ENCODE assay signal across 12 cellular contexts in genomic region chr15:35308802-35309201, GRCh38.
A peak's percentile ranks its signal among the peaks of the same experiment; 100 is the strongest.
DNase-seq lines count a peak whose midpoint lies in the region; ATAC-seq and TF ChIP-seq lines count a peak whose summit lies in the region.
"Had no signal": no experiment of that assay in that cellular context is flagged by ENCODE, and none has a peak within 500 bp of the region (broad histone marks: within the 10 kb centered on the region; RNA-seq: fewer than 3 reads in every experiment).

No MANE protein-coding gene starts in this region.

- H3K27ac Mint-ChIP-seq in nephron: peak overlapping the region; percentile 68 to 98 (median 97)
- H3K27ac Mint-ChIP-seq: WTC11 had no signal

- H3K36me3 Mint-ChIP-seq in nephron (ENCODE audit: low read depth): no peaks in the 10 kb centered on the region
- H3K36me3 Mint-ChIP-seq: WTC11 had no signal

- no peaks in the 10 kb centered on the region for H3K9me3 Mint-ChIP-seq in nephron
- H3K9me3 Mint-ChIP-seq: WTC11 had no signal

- peak overlapping the region in 1 of 3 experiments; percentile 76 for H3K4me3 Mint-ChIP-seq in nephron
- H3K4me3 Mint-ChIP-seq: WTC11 had no signal

- no peak for TF ChIP-seq CTCF in fibroblast of mammary gland (conservative IDR thresholded peaks at IDR 0.05; ENCODE audit: control insufficient read depth, insufficient read depth, low read depth, low read length)
- no peak for TF ChIP-seq CTCF in nephron (IDR thresholded peaks at IDR 0.05; ENCODE audit: unreplicated experiment in 3 of 3)
- no peak for TF ChIP-seq CTCF in WERI-Rb-1 (IDR thresholded peaks at IDR 0.05; ENCODE audit: low read depth, low read length)

- H3K27me3 ChIP-seq in WERI-Rb-1 (ENCODE audit: insufficient read depth, low read depth, severe bottlenecking): no peaks in the 10 kb centered on the region

- no peaks in the 10 kb centered on the region for H3K27me3 Mint-ChIP-seq in nephron (ENCODE audit: low read depth)

- H3K9me3 ChIP-seq in WERI-Rb-1 (ENCODE audit: severe bottlenecking): no peaks in the 10 kb centered on the region

- peak; percentile 30 for DNase-seq in Ammon's horn (ENCODE audit: low spot score)
- DNase-seq in NCI-H69 (lab: John Stamatoyannopoulos, UW): peak; percentile 81
- DNase-seq in fibroblast of mammary gland (ENCODE audit: low read depth): peak; percentile 89
- no peak for DNase-seq in WERI-Rb-1
- no peak for DNase-seq in pons (ENCODE audit: low spot score)
- DNase-seq: DND-41, NCI-H524 treated with DMSO at 0.1 percent for 48 hours had no signal

- ATAC-seq in GM19397 (IDR thresholded peaks at IDR 0.05; ENCODE audit: unreplicated experiment): no peak
- no peak for ATAC-seq in GM19324 (IDR thresholded peaks at IDR 0.05; ENCODE audit: low FRiP score, unreplicated experiment)
- ATAC-seq: WTC11 had no signal

- peaks cover 56% of the 10 kb centered on the region for H3K4me1 Mint-ChIP-seq in nephron

- H3K4me3 ChIP-seq in fibroblast of mammary gland (ENCODE audit: control insufficient read depth, low read depth, low read length) (no peak overlapping the region), WERI-Rb-1 (ENCODE audit: low read depth, low read length) (no peak overlapping the region)
- H3K4me3 ChIP-seq: lung had no signal

- H3K27ac ChIP-seq in WERI-Rb-1: no peak overlapping the region

- no peaks in the 10 kb centered on the region for H3K36me3 ChIP-seq in WERI-Rb-1

Comparison
In these comparisons a context has a peak if more than half of its experiments do, and no peak if none do; other contexts are left out.
1. DNase-seq: peak in Ammon's horn (single experiment), NCI-H69 (single experiment) and fibroblast of mammary gland (single experiment); none in WERI-Rb-1 (single experiment) and pons (single experiment).